11 cellular contexts compared by ENCODE assay signal in the genomic region with DNA sequence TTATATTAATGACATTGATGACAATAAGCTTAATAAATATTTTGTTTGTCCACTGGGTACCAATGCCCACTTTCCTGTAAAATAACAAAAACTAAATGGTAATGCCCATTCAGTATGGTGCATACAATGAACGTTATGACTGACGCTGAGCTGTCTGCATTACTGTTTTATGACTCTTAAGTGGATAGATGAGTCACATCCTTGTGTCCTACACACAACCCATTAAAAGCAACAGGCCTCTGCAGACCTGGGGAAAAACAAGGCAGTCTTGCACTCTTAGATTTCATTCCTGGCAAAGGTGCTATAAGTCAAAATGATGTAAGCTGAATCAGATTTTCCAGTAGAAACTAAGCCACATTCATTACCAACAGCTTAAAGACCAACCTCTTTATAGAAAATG.
DNase-seq lines count a peak whose midpoint lies in the region; ATAC-seq, FAIRE-seq and TF ChIP-seq lines count a peak whose summit lies in the region.
"Had no signal": no experiment of that assay in that cellular context is flagged by ENCODE, and none has a peak within 500 bp of the region (broad histone marks: within the 10 kb centered on the region; RNA-seq: fewer than 3 reads in every experiment).

No MANE protein-coding gene starts in this region.

- TF ChIP-seq CTCF in RWPE1 (conservative IDR thresholded peaks at IDR 0.05; ENCODE audit: low read depth), result no peak

- POLR2A ChIA-PET in RWPE1 (lab: Yijun Ruan, JAX; ENCODE audit: low non-redundant PET), result no interaction called here

- H3K27me3 Mint-ChIP-seq in activated naive CD4-positive, alpha-beta T cell treated with anti-CD3 and anti-CD28 coated beads for 36 hours (ENCODE audit: low read depth), result peaks cover 3% of the 10 kb centered on the region

- no peaks in the 10 kb centered on the region for H3K9me3 ChIP-seq in esophagus (ENCODE audit: control insufficient read depth in 2 of 2, insufficient read depth in 1 of 2, low read depth in 1 of 2, low read length in 1 of 2)

- peaks cover 13% of the 10 kb centered on the region for H3K36me3 Mint-ChIP-seq in activated naive CD4-positive, alpha-beta T cell treated with anti-CD3 and anti-CD28 coated beads for 36 hours (ENCODE audit: low read depth)
- H3K36me3 Mint-ChIP-seq: CD8-positive, alpha-beta T cell had no signal

- peak overlapping the region; percentile 98 for H3K27ac Mint-ChIP-seq in activated naive CD4-positive, alpha-beta T cell treated with anti-CD3 and anti-CD28 coated beads for 36 hours
- H3K27ac Mint-ChIP-seq: CD8-positive, alpha-beta T cell had no signal

- intact Hi-C loops in activated naive CD4-positive, alpha-beta T cell treated with anti-CD3 and anti-CD28 coated beads for 36 hours (cut with micrococcal nuclease), result loop anchor here (1.0 to 2.0 kb wide), 7 partner anchors 56 to 1588 kb away; no protein-coding TSS in a partner anchor

- no peak for TF ChIP-seq POLR2A in GM12891 (IDR thresholded peaks at IDR 0.05; ENCODE audit: low read depth, low read length)

- WGBS in esophagus, 2 donors, result 40 to 45% methylated on average over 2 of the region's 2 CpGs

- H3K4me1 ChIP-seq in esophagus (ENCODE audit: control insufficient read depth in 2 of 2, insufficient read depth in 2 of 2, low read length in 1 of 2), result peaks cover 2 to 9% of the 10 kb centered on the region in 2 donors

- peak; percentile 76 for DNase-seq in activated naive CD4-positive, alpha-beta T cell treated with anti-CD3 and anti-CD28 coated beads for 36 hours
- no peak for DNase-seq in activated naive CD4-positive, alpha-beta T cell (lab: John Stamatoyannopoulos, UW)
- DNase-seq in RWPE1 (ENCODE audit: low spot score) (peak; percentile 80), GM12891 (ENCODE audit: insufficient read length, low spot score) (no peak), NCI-H1092 treated with DMSO at 0.1 percent for 48 hours (lab: John Stamatoyannopoulos, UW) (no peak)
- peak; percentile 21 for DNase-seq in stimulated activated naive CD8-positive, alpha-beta T cell treated with anti-CD3 and anti-CD28 coated beads, Interleukin-15, Interleukin-2, amounts not matched to agents 100 U/mL and 50 U/mL, for 24 hours
- DNase-seq: CD8-positive, alpha-beta T cell; NCI-H1048 had no signal

- CTCF ChIA-PET in activated naive CD4-positive, alpha-beta T cell treated with anti-CD3 and anti-CD28 coated beads for 36 hours (lab: Charles Lee), result interaction anchor here (0.9 to 1.2 kb wide), 3 partner anchors 17 to 204 kb away, joined by 3 read pairs; no protein-coding TSS in a partner anchor
- CTCF ChIA-PET in RWPE1 (lab: Yijun Ruan, JAX), result interaction anchor here (0.6 kb wide), 1 partner anchor 25 kb away, joined by 3 read pairs; no protein-coding TSS in a partner anchor

- ATAC-seq in stimulated activated naive CD8-positive, alpha-beta T cell treated with anti-CD3 and anti-CD28 coated beads, Interleukin-15, Interleukin-2, amounts not matched to agents 100 U/mL and 50 U/mL, for 24 hours, result peak; percentile 84
- ATAC-seq in GM21737 (IDR thresholded peaks at IDR 0.05; ENCODE audit: unreplicated experiment), result no peak
- ATAC-seq: CD8-positive, alpha-beta T cell had no signal

- H3K27ac ChIP-seq in RWPE1 (peak overlapping the region; percentile 76), esophagus (ENCODE audit: low read depth in 2 of 2, low read length in 1 of 2) (peak overlapping the region; percentile 54 to 67)

- no peak overlapping the region for H3K4me3 Mint-ChIP-seq in activated naive CD4-positive, alpha-beta T cell treated with anti-CD3 and anti-CD28 coated beads for 36 hours
- H3K4me3 Mint-ChIP-seq: CD8-positive, alpha-beta T cell had no signal

- no peaks in the 10 kb centered on the region for H3K27me3 ChIP-seq in esophagus (ENCODE audit: control insufficient read depth in 1 of 2, insufficient read depth in 2 of 2, low read length in 2 of 2)

- peaks cover 74% of the 10 kb centered on the region for H3K4me1 Mint-ChIP-seq in activated naive CD4-positive, alpha-beta T cell treated with anti-CD3 and anti-CD28 coated beads for 36 hours (ENCODE audit: low read depth)

- H3K9me3 Mint-ChIP-seq in activated naive CD4-positive, alpha-beta T cell treated with anti-CD3 and anti-CD28 coated beads for 36 hours, result no peaks in the 10 kb centered on the region
- H3K9me3 Mint-ChIP-seq: CD8-positive, alpha-beta T cell had no signal

- no peaks in the 10 kb centered on the region for H3K36me3 ChIP-seq in esophagus (ENCODE audit: control insufficient read depth in 2 of 2, insufficient read depth in 2 of 2, low read length in 1 of 2)

- no peak for FAIRE-seq in GM12891 (lab: Jason Lieb, UNC)
- FAIRE-seq: islet of Langerhans had no signal

- no peak overlapping the region for H3K4me3 ChIP-seq in esophagus (ENCODE audit: low read depth in 1 of 2, low read length in 2 of 2)

TF ChIP-seq in GM12891, 5 proteins besides CTCF, POLR2A, EP300 and RAD21:
- TF ChIP-seq PAX5 (IDR thresholded peaks at IDR 0.05; ENCODE audit: insufficient read depth, low read length, severe bottlenecking) (no peak), POLR2AphosphoS5 (IDR thresholded peaks at IDR 0.05; ENCODE audit: low read depth, low read length) (no peak)
TF ChIP-seq in GM12891: peak in this region for 0.

Comparison
In these comparisons a context has a peak if more than half of its experiments do, and no peak if none do; other contexts are left out.
1. DNase-seq: peak in activated naive CD4-positive, alpha-beta T cell treated with anti-CD3 and anti-CD28 coated beads for 36 hours (single experiment), RWPE1 (single experiment) and stimulated activated naive CD8-positive, alpha-beta T cell treated with anti-CD3 and anti-CD28 coated beads, Interleukin-15, Interleukin-2, amounts not matched to agents 100 U/mL and 50 U/mL, for 24 hours (single experiment); none in activated naive CD4-positive, alpha-beta T cell (0 of 4), GM12891 (single experiment) and NCI-H1092 treated with DMSO at 0.1 percent for 48 hours (single experiment).